Comparison of ENCODE assay signal across 22 cellular contexts in the genomic region with DNA sequence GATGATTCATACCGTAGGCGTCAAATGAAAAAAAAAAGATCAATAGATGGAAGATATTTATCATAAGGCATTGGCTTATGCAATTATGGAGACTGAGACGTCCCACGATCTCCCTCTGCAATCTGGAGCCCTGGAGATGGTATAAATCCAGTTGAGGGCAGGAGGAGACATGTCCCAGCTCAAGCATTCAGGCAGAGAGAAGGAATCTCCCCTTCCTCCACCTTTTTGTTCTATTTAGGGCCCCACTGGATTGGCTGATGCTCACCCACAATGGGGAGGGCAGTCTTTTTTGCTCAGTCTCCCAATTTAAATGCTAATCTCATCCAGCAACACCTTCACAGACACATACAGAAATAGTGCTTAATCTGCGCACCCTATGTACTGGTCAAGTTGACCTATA. TPM values are rescaled to one million over a fixed set of nuclear protein-coding genes. Genes with fewer than 3 reads are reported as not detected.
DNase-seq lines count a peak whose midpoint lies in the region; FAIRE-seq and TF ChIP-seq lines count a peak whose summit lies in the region.
"Had no signal": no experiment of that assay in that cellular context is flagged by ENCODE, and none has a peak within 500 bp of the region (broad histone marks: within the 10 kb centered on the region; RNA-seq: fewer than 3 reads in every experiment).

No MANE protein-coding gene starts in this region.

- H3K36me3 Mint-ChIP-seq in MCF 10A (ENCODE audit: insufficient read depth, unreplicated experiment), result no peaks in the 10 kb centered on the region
- H3K36me3 Mint-ChIP-seq: CD4-positive, CD25-positive, alpha-beta regulatory T cell; CD8-positive, alpha-beta T cell had no signal

- H3K23me2 ChIP-seq in H1 (ENCODE audit: low read depth, low read length), result no peaks in the 10 kb centered on the region

- H3K36me3 ChIP-seq in mammary epithelial cell (ENCODE audit: insufficient read depth, low read length) (no peaks in the 10 kb centered on the region), H1 (ENCODE audit: control insufficient read depth in 2 of 4, insufficient read depth in 4 of 4, low read length in 3 of 4) (no peaks in the 10 kb centered on the region)
- H3K36me3 ChIP-seq: BLaER1, HAP-1 had no signal

- H3K27ac Mint-ChIP-seq in MCF 10A (ENCODE audit: low read depth, unreplicated experiment), result no peak overlapping the region
- H3K27ac Mint-ChIP-seq: B cell; CD4-positive, CD25-positive, alpha-beta regulatory T cell; CD8-positive, alpha-beta T cell had no signal

- no peak for FAIRE-seq in H1 (lab: Jason Lieb, UNC)
- FAIRE-seq: D721Med, GM12892, H54 had no signal

- DNase-seq in mammary epithelial cell (no peak), MCF 10A (ENCODE audit: unreplicated experiment) (no peak), H1 (ENCODE audit: low read depth in 1 of 2, low spot score in 2 of 2) (no peak), iPS-NIHi11 (ENCODE audit: low spot score) (peak; percentile 33), NCI-H226 (no peak), KG1 (lab: John Stamatoyannopoulos, UW) (no peak), COLO668 (lab: John Stamatoyannopoulos, UW; ENCODE audit: unreplicated experiment) (no peak)
- DNase-seq: CD4-positive, CD25-positive, alpha-beta regulatory T cell; CD8-positive, alpha-beta T cell; DMS 273 treated with DMSO at 0.1 percent for 48 hours; DMS53; DMS79 treated with DMSO at 0.1 percent for 48 hours; GF-D8; GM23248 had no signal

- H3K9ac ChIP-seq in mammary epithelial cell (ENCODE audit: insufficient read depth, low read length) (no peak overlapping the region), H1 (replicated peaks in 1 of 4; ENCODE audit: extremely low read depth in 1 of 4, low read depth in 3 of 4, low read length in 3 of 4) (no peak overlapping the region)
- H3K9ac ChIP-seq: BLaER1, GM23248 had no signal

- in situ Hi-C loops in mammary epithelial cell (cut with MboI; ENCODE audit: low sequenced_read_pairs in 2 of 2), result no loop called here

- no peak overlapping the region for H3K14ac ChIP-seq in H1 (ENCODE audit: insufficient read length)

- H3K79me1 ChIP-seq in H1 (ENCODE audit: low read depth, low read length), result no peaks in the 10 kb centered on the region

- H2BK15ac ChIP-seq in H1 (ENCODE audit: low read length), result no peak overlapping the region

- CTCF ChIA-PET in mammary epithelial cell (lab: Charles Lee; ENCODE audit: low non-redundant PET) (no interaction called here), MCF 10A (lab: Yijun Ruan, JAX) (interaction anchor here (0.6 kb wide), 1 partner anchor 517 kb away, joined by 3 read pairs; no protein-coding TSS in a partner anchor), H1 (lab: Charles Lee; ENCODE audit: partially characterized antibody) (interaction anchor here (1.5 kb wide), 1 partner anchor 11 kb away, joined by 5 read pairs; no protein-coding TSS in a partner anchor)

- H4K20me1 ChIP-seq in mammary epithelial cell (ENCODE audit: insufficient read depth, low read length) (no peaks in the 10 kb centered on the region), H1 (replicated peaks in 1 of 2; ENCODE audit: control insufficient read depth in 1 of 2, insufficient read depth in 2 of 2, low read length in 2 of 2) (no peaks in the 10 kb centered on the region)
- H4K20me1 ChIP-seq: BLaER1 had no signal

- no peaks in the 10 kb centered on the region for H3K9me3 Mint-ChIP-seq in MCF 10A (ENCODE audit: unreplicated experiment)
- H3K9me3 Mint-ChIP-seq: CD8-positive, alpha-beta T cell had no signal

- no peak for TF ChIP-seq RAD21 in H1 (IDR thresholded peaks at IDR 0.05 in 1 of 2, conservative IDR thresholded peaks at IDR 0.05 in 1 of 2; ENCODE audit: low read depth in 2 of 2, low read length in 2 of 2)

- no peak overlapping the region for H2AK5ac ChIP-seq in H1 (ENCODE audit: low read depth, low read length)

- no peak overlapping the region for H2BK12ac ChIP-seq in H1 (ENCODE audit: low read depth, low read length)

- H3K56ac ChIP-seq in H1 (replicated peaks; ENCODE audit: insufficient read length, low read depth, low read length), result no peak overlapping the region

- peak overlapping the region; percentile 23; the same call in 1 of the 2 replicates for H2BK20ac ChIP-seq in H1 (ENCODE audit: low read length)

- H3K27me3 Mint-ChIP-seq in MCF 10A (ENCODE audit: insufficient read depth, unreplicated experiment), result no peaks in the 10 kb centered on the region

- H3K4ac ChIP-seq in H1 (replicated peaks; ENCODE audit: insufficient read length, low read depth, low read length), result no peak overlapping the region

- H4K5ac ChIP-seq in H1 (ENCODE audit: insufficient read length, low read depth, low read length), result no peak overlapping the region

- BruUV-seq in mammary epithelial cell (replicated peaks; lab: Mats Ljungman, UMichigan) (no TSS peak), MCF 10A (replicated peaks; lab: Mats Ljungman, UMichigan) (no TSS peak)

- 58% methylated on average over 5 of the region's 5 CpGs for WGBS in mammary epithelial cell (ENCODE audit: low coverage, missing lambda C conversion rate)
- 69% methylated on average over 5 of the region's 5 CpGs; no CpG with 5 or more reads in 1 of the 2 experiments for WGBS in H1 (ENCODE audit: extremely low coverage in 1 of 2, insufficient coverage in 1 of 2, insufficient read length in 1 of 2, insufficient replicate concordance in 2 of 2, low coverage in 1 of 2, low lambda C conversion rate in 2 of 2, missing lambda C conversion rate in 1 of 2), 2 experiments

- H3K4me2 ChIP-seq in mammary epithelial cell (ENCODE audit: insufficient read depth, low read depth, low read length) (no peak overlapping the region), H1 (ENCODE audit: insufficient read depth in 1 of 2, low read depth in 2 of 2, low read length in 2 of 2) (peak overlapping the region; percentile 28 to 40; a peak in 2 of 4 replicates)
- H3K4me2 ChIP-seq: BLaER1 had no signal

- H2AFZ ChIP-seq in mammary epithelial cell (ENCODE audit: low read depth, low read length), result peak overlapping the region; percentile 54
- H2AFZ ChIP-seq in H1 (ENCODE audit: low read length), result no peak overlapping the region
- H2AFZ ChIP-seq: GM23248 had no signal

- no peak overlapping the region for H4K8ac ChIP-seq in H1 (ENCODE audit: extremely low read depth, insufficient read depth, low read length)

- peaks cover 7% of the 10 kb centered on the region for H3K4me1 Mint-ChIP-seq in MCF 10A (ENCODE audit: insufficient read depth, unreplicated experiment)
- H3K4me1 Mint-ChIP-seq: B cell; CD4-positive, CD25-positive, alpha-beta regulatory T cell had no signal

- H3K79me2 ChIP-seq in mammary epithelial cell (ENCODE audit: insufficient read depth, low read length) (no peaks in the 10 kb centered on the region), H1 (ENCODE audit: control insufficient read depth in 1 of 2, insufficient read depth in 2 of 2, low read length in 2 of 2) (no peaks in the 10 kb centered on the region)

- no peak overlapping the region for H4K91ac ChIP-seq in H1 (replicated peaks; ENCODE audit: insufficient read length, low read length)

- intact Hi-C loops in mammary epithelial cell (cut with micrococcal nuclease) (no loop called here), MCF 10A (cut with micrococcal nuclease) (no loop called here)

- H2BK5ac ChIP-seq in H1 (ENCODE audit: low read depth, low read length), result peak overlapping the region; percentile 11; the same call in 1 of the 2 replicates

- POLR2A ChIA-PET in MCF 10A (lab: Yijun Ruan, JAX), result interaction anchor here (0.6 to 1.1 kb wide), 2 partner anchors 17 to 22 kb away, joined by 3 to 9 read pairs; a partner anchor contains a TSS
- POLR2A ChIA-PET in H1 (lab: Charles Lee; ENCODE audit: partially characterized antibody), result interaction anchor here (1.0 kb wide), 1 partner anchor 9 kb away, joined by 5 read pairs; no protein-coding TSS in a partner anchor

- H3K23ac ChIP-seq in H1 (ENCODE audit: insufficient read length), result no peak overlapping the region

- H3K27me3 ChIP-seq in mammary epithelial cell (ENCODE audit: insufficient read depth, low read length) (no peaks in the 10 kb centered on the region), H1 (replicated peaks in 1 of 4; ENCODE audit: control insufficient read depth in 3 of 4, extremely low read depth in 1 of 4, insufficient read depth in 3 of 4, low read length in 3 of 4) (no peaks in the 10 kb centered on the region)
- H3K27me3 ChIP-seq: BLaER1 had no signal

- TF ChIP-seq POLR2A in H1 (IDR thresholded peaks at IDR 0.05; ENCODE audit: control extremely low read depth in 1 of 2, low read depth in 2 of 2, low read length in 2 of 2), result no peak

- H3K27ac ChIP-seq in mammary epithelial cell (ENCODE audit: insufficient read depth, low read depth, low read length) (no peak overlapping the region), H1 (ENCODE audit: low read depth, low read length) (no peak overlapping the region)
- H3K27ac ChIP-seq: 22Rv1, BLaER1, C4-2B, GM23248 had no signal

- H3K4me1 ChIP-seq in mammary epithelial cell (ENCODE audit: insufficient read depth, low read length) (peaks cover 20% of the 10 kb centered on the region), H1 (replicated peaks in 1 of 4; ENCODE audit: control insufficient read depth in 3 of 4, insufficient read depth in 4 of 4, low read length in 3 of 4) (peaks cover 0 to 12% (median 4%) of the 10 kb centered on the region in 4 experiments; a peak in 5 of 7 replicates)
- H3K4me1 ChIP-seq: BLaER1 had no signal

- no peak overlapping the region for H2BK120ac ChIP-seq in H1 (replicated peaks; ENCODE audit: low read depth, low read length)

- TF ChIP-seq EP300 in H1 (IDR thresholded peaks at IDR 0.05; ENCODE audit: borderline replicate concordance in 1 of 2, low read depth in 2 of 2, low read length in 2 of 2), result no peak

- H3K4me3 Mint-ChIP-seq in MCF 10A (ENCODE audit: unreplicated experiment), result no peak overlapping the region
- H3K4me3 Mint-ChIP-seq: B cell; CD4-positive, CD25-positive, alpha-beta regulatory T cell; CD8-positive, alpha-beta T cell had no signal

- dilution Hi-C loops in mammary epithelial cell (cut with HindIII; ENCODE audit: low sequenced_read_pairs), result no loop called here

- H3K4me3 ChIP-seq in mammary epithelial cell (replicated peaks in 1 of 3; ENCODE audit: insufficient read depth in 1 of 3, low read depth in 2 of 3, low read length in 3 of 3) (no peak overlapping the region), H1 (ENCODE audit: extremely low read depth in 1 of 4, insufficient read depth in 2 of 4, low read depth in 3 of 4, low read length in 4 of 4) (peak overlapping the region in 1 of 4 experiments; percentile 27; a peak in 1 of 8 replicates)
- H3K4me3 ChIP-seq: BLaER1, GM23248, HAP-1 had no signal

- no peak overlapping the region for H3K18ac ChIP-seq in H1 (ENCODE audit: extremely low read depth, low read length)

- H3K9me3 ChIP-seq in mammary epithelial cell (replicated peaks; ENCODE audit: insufficient read depth, low read length) (peaks cover 4% of the 10 kb centered on the region), H1 (ENCODE audit: insufficient read depth in 2 of 2, low read depth in 1 of 2, low read length in 1 of 2) (no peaks in the 10 kb centered on the region)
- H3K9me3 ChIP-seq: BLaER1, HAP-1 had no signal

- no peak for TF ChIP-seq CTCF in mammary epithelial cell (conservative IDR thresholded peaks at IDR 0.05 in 1 of 2, IDR thresholded peaks at IDR 0.05 in 1 of 2; ENCODE audit: extremely low read depth in 1 of 2, insufficient read depth in 1 of 2, low read depth in 1 of 2, low read length in 2 of 2)
- TF ChIP-seq CTCF in MCF 10A (IDR thresholded peaks at IDR 0.05; ENCODE audit: unreplicated experiment), result no peak
- TF ChIP-seq CTCF in H1 (IDR thresholded peaks at IDR 0.05; ENCODE audit: control extremely low read depth in 1 of 3, insufficient read depth in 1 of 3, low read depth in 1 of 3, low read length in 3 of 3), result no peak

RNA-seq across cellular contexts. Expression of a gene that starts 18.0 kb away (rescaled TPM):
- total RNA-seq in mammary epithelial cell, result 100 to 1,000 TPM; 104 to 150 TPM
- polyA plus RNA-seq in mammary epithelial cell, result 94.6 TPM
- 88.6 TPM for polyA minus RNA-seq in mammary epithelial cell
- total RNA-seq in MCF 10A (2022), result 169 and 224 TPM in 2 replicates
- 149 and 158 TPM in 2 replicates for total RNA-seq in H1 (2021; fragmentation: NEBNext Ultra II Directional; extraction: Animal tissue kit (Norgen Biotek cat#: 25700))
- 13.2 and 39.3 TPM in 2 replicates for polyA plus RNA-seq in H1 (2011; rRNA removed)
- 70.7 TPM for polyA plus RNA-seq in H1 (2011; cell fraction: cytosol; rRNA removed)
- polyA plus RNA-seq in H1 (2011; cell fraction: nucleus; rRNA removed), result 14.8 TPM
- polyA plus RNA-seq in H1 (2012, experiment 1 of 2), result 105 to 197 TPM (median 120 TPM) in 4 replicates
- polyA plus RNA-seq in H1 (2012, experiment 2 of 2), result 18.8 TPM
- 123 TPM for polyA plus RNA-seq in H1 (2013, experiment 1 of 2)
- polyA plus RNA-seq in H1 (2013, experiment 2 of 2), result 121 TPM
- 52.1 and 75.2 TPM in 2 replicates for polyA minus RNA-seq in H1 (2011; rRNA and poly(A)+ RNA removed)
- polyA minus RNA-seq in H1 (2011; cell fraction: cytosol; rRNA and poly(A)+ RNA removed), result 36.2 TPM
- polyA minus RNA-seq in H1 (2011; cell fraction: nucleus; rRNA and poly(A)+ RNA removed), result 61.9 TPM
